ENCODE assay signal across 19 cellular contexts in the genomic region with DNA sequence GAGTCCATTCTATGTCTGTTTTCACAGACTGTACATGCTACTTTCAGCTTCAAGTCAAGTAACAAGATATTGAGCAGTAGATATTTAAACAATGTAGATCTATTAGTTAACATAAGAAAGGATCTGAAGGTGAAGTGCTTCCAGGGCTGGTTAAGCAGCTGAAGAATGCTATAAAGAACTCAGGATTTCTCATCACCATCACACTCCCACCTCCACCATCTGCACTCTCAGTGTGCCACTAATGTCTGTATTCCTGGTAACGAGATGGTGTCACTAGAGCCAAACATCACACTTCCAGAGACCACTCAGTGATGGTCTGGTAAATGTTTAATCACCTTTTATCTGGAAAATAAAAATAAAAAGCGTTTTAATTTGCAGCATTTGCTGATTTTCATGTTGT.
"Had no signal": no experiment of that assay in that cellular context is flagged by ENCODE, and none has a peak within 500 bp of the region (broad histone marks: within the 10 kb centered on the region; RNA-seq: fewer than 3 reads in every experiment).

No MANE protein-coding gene starts in this region.

- H3K4me1 ChIP-seq: foreskin keratinocyte, left lung, tibial artery had no signal

- H3K27ac ChIP-seq: foreskin keratinocyte, left lung, tibial artery had no signal

- DNase-seq: activated CD4-positive, CD25-positive, alpha-beta regulatory T cell treated with anti-CD3 and anti-CD28 coated beads, Interleukin-2, amount 50 U/mL, for 72 hours; activated CD8-positive, alpha-beta memory T cell treated with anti-CD3 and anti-CD28 coated beads for 24 hours; activated CD8-positive, alpha-beta memory T cell treated with anti-CD3 and anti-CD28 coated beads, Interleukin-2, amount 50 U/mL, for 48 hours; activated effector memory CD4-positive, alpha-beta T cell treated with Interleukin-2 at 50 U/mL for 16 hours; activated naive CD4-positive, alpha-beta T cell treated with anti-CD3 and anti-CD28 coated beads, Interleukin-2, amount 10 ng/mL, durations not matched to agents 7 days and 5 days; activated naive CD8-positive, alpha-beta T cell treated with anti-CD3 and anti-CD28 coated beads, Interleukin-2, amount 50 U/mL, for 24 hours; activated T-cell treated with anti-CD3 and anti-CD28 coated beads, Interleukin-2, amount 50 U/mL, for 48 hours; anterior cingulate cortex; caudate nucleus; foreskin keratinocyte; hypothalamus; nephron progenitor cell; nucleus accumbens; retina; stimulated activated CD4-positive, alpha-beta T cell treated with anti-CD3 and anti-CD28 coated beads, Interleukin-2, amount 100 ng/mL, for 24 hours; stimulated activated naive CD8-positive, alpha-beta T cell treated with anti-CD3 and anti-CD28 coated beads, Interleukin-15, Interleukin-2, amounts not matched to agents 100 U/mL and 50 U/mL, for 24 hours; substantia nigra; tibial artery had no signal

- H3K4me3 ChIP-seq: left lung, tibial artery had no signal

- H3K36me3 ChIP-seq: left lung, tibial artery had no signal

- H3K27me3 ChIP-seq: foreskin keratinocyte, left lung, tibial artery had no signal
